ENCODE assay signal across 1 cellular context in the genomic region with DNA sequence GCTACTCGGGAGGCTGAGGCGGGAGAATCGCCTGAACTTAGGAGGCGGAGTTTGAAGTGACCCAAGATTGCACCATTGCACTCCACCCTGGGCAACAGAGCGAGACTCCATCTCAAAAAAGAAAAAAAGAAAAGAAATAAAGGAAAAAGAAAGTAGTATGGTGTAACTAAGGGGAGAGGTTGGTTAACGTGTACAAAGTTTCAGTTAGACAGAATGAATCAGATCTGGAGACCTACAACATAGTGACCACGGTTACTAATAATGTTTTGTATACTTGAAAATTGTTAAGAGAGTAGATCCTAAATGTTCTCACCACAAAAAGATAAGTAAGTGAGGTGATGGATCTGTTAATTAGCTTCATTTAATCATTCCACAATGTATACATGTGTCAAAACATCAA.
TF ChIP-seq lines count a peak whose summit lies in the region.

No MANE protein-coding gene starts in this region.

TF ChIP-seq in GM12878, 131 proteins besides CTCF, POLR2A, EP300 and RAD21 (continued from another document):
- TF ChIP-seq, protein P1, sequence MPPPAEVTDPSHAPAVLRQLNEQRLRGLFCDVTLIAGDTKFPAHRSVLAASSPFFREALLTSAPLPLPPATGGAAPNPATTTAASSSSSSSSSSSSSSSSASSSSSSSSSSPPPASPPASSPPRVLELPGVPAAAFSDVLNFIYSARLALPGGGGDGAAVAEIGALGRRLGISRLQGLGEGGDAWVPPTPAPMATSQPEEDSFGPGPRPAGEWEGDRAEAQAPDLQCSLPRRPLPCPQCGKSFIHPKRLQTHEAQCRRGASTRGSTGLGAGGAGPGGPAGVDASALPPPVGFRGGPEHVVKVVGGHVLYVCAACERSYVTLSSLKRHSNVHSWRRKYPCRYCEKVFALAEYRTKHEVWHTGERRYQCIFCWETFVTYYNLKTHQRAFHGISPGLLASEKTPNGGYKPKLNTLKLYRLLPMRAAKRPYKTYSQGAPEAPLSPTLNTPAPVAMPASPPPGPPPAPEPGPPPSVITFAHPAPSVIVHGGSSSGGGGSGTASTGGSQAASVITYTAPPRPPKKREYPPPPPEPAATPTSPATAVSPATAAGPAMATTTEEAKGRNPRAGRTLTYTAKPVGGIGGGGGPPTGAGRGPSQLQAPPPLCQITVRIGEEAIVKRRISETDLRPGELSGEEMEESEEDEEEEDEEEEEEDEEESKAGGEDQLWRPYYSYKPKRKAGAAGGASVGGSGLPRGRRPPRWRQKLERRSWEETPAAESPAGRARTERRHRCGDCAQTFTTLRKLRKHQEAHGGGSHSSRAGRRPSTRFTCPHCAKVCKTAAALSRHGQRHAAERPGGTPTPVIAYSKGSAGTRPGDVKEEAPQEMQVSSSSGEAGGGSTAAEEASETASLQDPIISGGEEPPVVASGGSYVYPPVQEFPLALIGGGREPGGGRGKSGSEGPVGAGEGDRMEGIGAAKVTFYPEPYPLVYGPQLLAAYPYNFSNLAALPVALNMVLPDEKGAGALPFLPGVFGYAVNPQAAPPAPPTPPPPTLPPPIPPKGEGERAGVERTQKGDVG (CRISPR knock-in tag; IDR thresholded peaks at IDR 0.05) = no peak
- no peak for TF ChIP-seq NRF1 (conservative IDR thresholded peaks at IDR 0.05; ENCODE audit: low read depth, low read length)
